In genomic region chr6:111566222-111566717, GRCh38 we compare ENCODE assay signal across 8 cellular contexts. TPM values are rescaled to one million over a fixed set of nuclear protein-coding genes. Genes with fewer than 3 reads are reported as not detected.
A peak's percentile ranks its signal among the peaks of the same experiment; 100 is the strongest.
DNase-seq lines count a peak whose midpoint lies in the region; ATAC-seq and TF ChIP-seq lines count a peak whose summit lies in the region.

No MANE protein-coding gene starts in this region.

- H3K36me3 ChIP-seq in cardiac muscle cell (peaks cover 8% of the 10 kb centered on the region), gastroesophageal sphincter (peaks cover 0 to 35% of the 10 kb centered on the region in 2 donors)

- TF ChIP-seq POLR2A in gastroesophageal sphincter (IDR thresholded peaks at IDR 0.05) = no peak

- no peak overlapping the region for H3K4me3 ChIP-seq in cardiac muscle cell
- H3K4me3 ChIP-seq in right cardiac atrium (ENCODE audit: low read length) = no peak overlapping the region
- H3K4me3 ChIP-seq in gastroesophageal sphincter = no peak overlapping the region

- intact Hi-C loops in right cardiac atrium (cut with DNase I) = no loop called here

- TF ChIP-seq EP300 in gastroesophageal sphincter (IDR thresholded peaks at IDR 0.05) = no peak

- no peak for TF ChIP-seq CTCF in cardiac muscle cell (IDR thresholded peaks at IDR 0.05; ENCODE audit: low read depth, low read length)
- TF ChIP-seq CTCF in gastroesophageal sphincter (IDR thresholded peaks at IDR 0.05) = no peak

- H3K9me3 ChIP-seq in cardiac muscle cell (ENCODE audit: low read depth) (no peaks in the 10 kb centered on the region), right cardiac atrium (ENCODE audit: control insufficient read depth, low read length) (no peaks in the 10 kb centered on the region), gastroesophageal sphincter (no peaks in the 10 kb centered on the region)

- H3K27me3 ChIP-seq in cardiac muscle cell (no peaks in the 10 kb centered on the region), right cardiac atrium (ENCODE audit: control insufficient read depth, insufficient read depth) (no peaks in the 10 kb centered on the region), gastroesophageal sphincter (no peaks in the 10 kb centered on the region)

- 66% methylated on average over 8 of the region's 8 CpGs for WGBS in right cardiac atrium
- WGBS in gastroesophageal sphincter (ENCODE audit: low coverage in 1 of 2), 2 donors = 65 to 71% methylated on average over 7 to 8 of the region's 8 CpGs

- H3K4me1 ChIP-seq in cardiac muscle cell (ENCODE audit: low read depth) (peaks cover 25% of the 10 kb centered on the region), right cardiac atrium (ENCODE audit: control insufficient read depth, insufficient read depth, low read length) (peaks cover 26% of the 10 kb centered on the region), gastroesophageal sphincter (peaks cover 0 to 61% (median 42%) of the 10 kb centered on the region in 3 donors)

- DNase-seq in cardiac muscle cell (ENCODE audit: low read depth in 1 of 2, low spot score in 1 of 2) (no peak), right cardiac atrium (no peak), NCI-H774 (lab: John Stamatoyannopoulos, UW) (peak; percentile 52), ureter (ENCODE audit: low spot score) (peak; percentile 38), NCI-H526 treated with DMSO at 0.1 percent for 48 hours (lab: John Stamatoyannopoulos, UW) (no peak)
- no peak for DNase-seq in effector CD4-positive, alpha-beta T cell

- H3K27ac ChIP-seq in cardiac muscle cell (peak overlapping the region; percentile 70), right cardiac atrium (ENCODE audit: low read length) (no peak overlapping the region), gastroesophageal sphincter (peak overlapping the region in 3 of 4 donors; percentile 69 to 74 (median 72))

- ATAC-seq in right cardiac atrium (no peak), gastroesophageal sphincter (no peak), GM21526 (IDR thresholded peaks at IDR 0.05; ENCODE audit: low FRiP score, unreplicated experiment) (no peak)

RNA-seq across cellular contexts. Expression of gene TRAF3IP2, which starts 39.4 kb away (rescaled TPM):
- total RNA-seq in cardiac muscle cell (19.0 and 28.9 TPM in 2 replicates), right cardiac atrium (10 to 100 TPM; 12.7 to 16.0 (median 13.1) TPM), gastroesophageal sphincter (10 to 100 TPM; 18.4 to 33.4 (median 27.5) TPM), ureter (45.3 TPM)
- polyA plus RNA-seq in cardiac muscle cell (15.2 and 20.8 TPM in 2 replicates), right cardiac atrium (14.1 TPM)

Comparison
In these comparisons a context has a peak if more than half of its experiments do, and no peak if none do; other contexts are left out.
1. DNase-seq: peak in NCI-H774 (single experiment) and ureter (single experiment); none in cardiac muscle cell (0 of 2), right cardiac atrium (0 of 3), NCI-H526 treated with DMSO at 0.1 percent for 48 hours (single experiment) and effector CD4-positive, alpha-beta T cell (single experiment).